In genomic region chr3:184228376-184229137, GRCh38 we compare ENCODE assay signal across 9 cellular contexts. TPM values are rescaled to one million over a fixed set of nuclear protein-coding genes. Genes with fewer than 3 reads are reported as not detected.
DNase-seq lines count a peak whose midpoint lies in the region; ATAC-seq and TF ChIP-seq lines count a peak whose summit lies in the region.
"Had no signal": no experiment of that assay in that cellular context is flagged by ENCODE, and none has a peak within 500 bp of the region (broad histone marks: within the 10 kb centered on the region; RNA-seq: fewer than 3 reads in every experiment).

No MANE protein-coding gene starts in this region.

- no peaks in the 10 kb centered on the region for H3K9me3 ChIP-seq in Karpas-422 (ENCODE audit: low read length)
- H3K9me3 ChIP-seq: left lung had no signal

- no peaks in the 10 kb centered on the region for H3K79me2 ChIP-seq in Karpas-422 (ENCODE audit: low read length)

- ATAC-seq in HG02884 (IDR thresholded peaks at IDR 0.05; ENCODE audit: unreplicated experiment) = no peak

- no peak for TF ChIP-seq CTCF in coronary artery (IDR thresholded peaks at IDR 0.05)

- H3K27ac ChIP-seq in Karpas-422 (ENCODE audit: low read length) (no peak overlapping the region), coronary artery (no peak overlapping the region)
- H3K27ac ChIP-seq: left lung had no signal

- H3K9ac ChIP-seq in Karpas-422 (ENCODE audit: low read length) = no peak overlapping the region

- no peaks in the 10 kb centered on the region; the same call in 1 of the 2 replicates for H3K27me3 ChIP-seq in Karpas-422 (ENCODE audit: low read length)

- no peaks in the 10 kb centered on the region for H3K36me3 ChIP-seq in Karpas-422 (ENCODE audit: insufficient read depth, low read length)
- H3K36me3 ChIP-seq: left lung had no signal

- peak overlapping the region; percentile 90 for H3K4me2 ChIP-seq in Karpas-422 (ENCODE audit: low read depth, low read length, poor library complexity, severe bottlenecking)

- H3K4me1 ChIP-seq in Karpas-422 (ENCODE audit: low read length) = peaks cover 25% of the 10 kb centered on the region

- H2AFZ ChIP-seq in Karpas-422 (ENCODE audit: low read length) = no peak overlapping the region

- no peaks in the 10 kb centered on the region for H3K9me2 ChIP-seq in Karpas-422 (replicated peaks; ENCODE audit: insufficient read depth, low read length)

- H3K4me3 ChIP-seq in Karpas-422 (ENCODE audit: low read length) = no peak overlapping the region
- peak overlapping the region; percentile 73 for H3K4me3 ChIP-seq in coronary artery

- DNase-seq in NCI-H82 (lab: John Stamatoyannopoulos, UW) (peak; percentile 28), NCI-H82 treated with DMSO at 0.1 percent for 48 hours (lab: John Stamatoyannopoulos, UW; ENCODE audit: unreplicated experiment) (no peak), Karpas-422 (no peak), coronary artery (ENCODE audit: low spot score) (no peak), retina (peak; percentile 30), NCI-H2171 treated with DMSO at 0.1 percent for 48 hours (lab: John Stamatoyannopoulos, UW) (no peak)
- no peak for DNase-seq in stimulated activated CD4-positive, alpha-beta T cell treated with anti-CD3 and anti-CD28 coated beads, Interleukin-4, amount 100 ng/mL, for 1 hour

- peaks cover 5% of the 10 kb centered on the region; the same call in 1 of the 2 replicates for H4K20me1 ChIP-seq in Karpas-422 (ENCODE audit: insufficient read depth, low read depth, low read length)

RNA-seq across cellular contexts. Expression of gene VWA5B2, which starts 0.8 kb away (rescaled TPM):
- total RNA-seq in Karpas-422 (2014; rRNA removed; shearing (Covaris generic); ENCODE audit: low replicate concordance) = not detected in 2 replicates

RNA-seq across cellular contexts. Expression of gene ALG3, which starts 20.2 kb away (rescaled TPM):
- total RNA-seq in Karpas-422 (2014; rRNA removed; shearing (Covaris generic); ENCODE audit: low replicate concordance) = 80.1 and 108 TPM in 2 replicates

RNA-seq across cellular contexts. Expression of gene EEF1AKMT4, which starts 20.9 kb away (rescaled TPM):
- 30.3 and 49.6 TPM in 2 replicates for total RNA-seq in Karpas-422 (2014; rRNA removed; shearing (Covaris generic); ENCODE audit: low replicate concordance)

RNA-seq across cellular contexts. Expression of gene CAMK2N2, which starts 32.8 kb away (rescaled TPM):
- 5.0 and 9.5 TPM in 2 replicates for total RNA-seq in Karpas-422 (2014; rRNA removed; shearing (Covaris generic); ENCODE audit: low replicate concordance)

RNA-seq across cellular contexts. Expression of gene ABCF3, which starts 42.6 kb away (rescaled TPM):
- total RNA-seq in Karpas-422 (2014; rRNA removed; shearing (Covaris generic); ENCODE audit: low replicate concordance) = 61.6 and 62.9 TPM in 2 replicates

Comparison
In these comparisons a context has a peak if more than half of its experiments do, and no peak if none do; other contexts are left out.
1. DNase-seq: peak in NCI-H82 (single experiment) and retina (single experiment); none in NCI-H82 treated with DMSO at 0.1 percent for 48 hours (single experiment), Karpas-422 (single experiment), coronary artery (single experiment), NCI-H2171 treated with DMSO at 0.1 percent for 48 hours (single experiment) and stimulated activated CD4-positive, alpha-beta T cell treated with anti-CD3 and anti-CD28 coated beads, Interleukin-4, amount 100 ng/mL, for 1 hour (single experiment).